In the genomic region with DNA sequence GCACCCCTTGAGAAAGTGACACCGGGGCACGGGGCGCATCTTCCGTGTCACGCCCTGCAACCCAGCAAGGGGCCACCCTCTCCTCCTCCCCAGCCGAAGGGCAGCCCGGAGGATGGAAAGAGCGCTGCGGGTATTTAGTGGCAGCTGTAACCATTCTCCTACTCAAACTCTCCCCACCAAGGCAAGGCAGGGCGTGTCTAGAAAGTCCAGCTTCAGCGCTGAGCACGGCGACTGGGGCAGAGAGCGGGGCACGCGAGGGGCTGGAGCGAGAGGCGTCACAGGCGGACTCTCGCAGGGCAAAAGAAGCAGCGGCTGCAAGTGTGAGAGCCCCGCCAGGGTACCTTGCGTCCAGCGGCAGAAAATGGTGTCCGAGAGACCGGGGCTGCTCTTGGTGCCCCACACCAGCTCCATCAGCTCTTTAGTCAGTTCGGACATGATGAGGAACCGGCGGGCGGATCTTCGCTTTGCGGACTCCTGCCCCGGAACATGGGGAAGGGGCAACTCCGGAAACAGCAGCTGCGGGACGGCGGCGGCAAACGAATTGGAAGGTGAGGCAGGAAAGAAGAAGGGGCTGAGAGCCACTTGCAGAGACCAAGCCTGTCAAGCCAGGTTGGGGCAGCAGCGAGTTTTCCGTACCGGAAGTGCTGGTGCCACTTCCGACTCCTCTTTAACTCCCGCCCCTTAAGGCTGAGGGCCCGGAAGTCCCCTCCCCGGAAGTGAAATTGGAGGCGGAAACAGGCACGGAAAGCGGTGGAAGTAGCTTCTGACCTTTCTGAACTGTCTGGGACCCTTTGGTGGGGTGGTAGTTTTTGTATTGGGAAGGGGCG, we compare ENCODE assay signal across 8 cellular contexts. TPM values are rescaled to one million over a fixed set of nuclear protein-coding genes. Genes with fewer than 3 reads are reported as not detected.
DNase-seq lines count a peak whose midpoint lies in the region; ATAC-seq, FAIRE-seq and TF ChIP-seq lines count a peak whose summit lies in the region.

A gene (minus strand): TSS at position 643 of the 827 bp plus-strand sequence. CDS start 208 bp downstream, at position 435.

- H3K27ac Mint-ChIP-seq in T-helper 17 cell: peak within 1 kb of the TSS; percentile 95

- peaks cover 28% of the 10 kb centered on the region for H3K4me1 Mint-ChIP-seq in T-helper 17 cell

- peak within 1 kb of the TSS; percentile 95 for H3K4me3 Mint-ChIP-seq in T-helper 17 cell

- peak within 1 kb of the TSS; percentile 71 for H3K27ac ChIP-seq in right cardiac atrium (ENCODE audit: low read length)

- peaks cover 18% of the 10 kb centered on the region for H3K27me3 Mint-ChIP-seq in T-helper 17 cell

- TF ChIP-seq CTCF in GM13977 (IDR thresholded peaks at IDR 0.05; ENCODE audit: extremely low read depth, insufficient read depth, missing control alignments): no peak

- H3K36me3 Mint-ChIP-seq in T-helper 17 cell (ENCODE audit: low read depth): peaks cover 10% of the 10 kb centered on the region

- intact Hi-C loops in right cardiac atrium (cut with DNase I): no loop called here

- ATAC-seq in HG02759 (IDR thresholded peaks at IDR 0.05; ENCODE audit: unreplicated experiment) (peak; percentile 94), T-helper 17 cell (peak; percentile 94), right cardiac atrium (peak; percentile 97 to 98)

- in situ Hi-C loops in GM13977 (cut with MboI; ENCODE audit: low pct_unique_long_range_greater_than_20kb, low sequenced_read_pairs, unreplicated experiment): no loop called here

- H3K9me3 ChIP-seq in T-helper 17 cell (ENCODE audit: control insufficient read depth, low read length, poor library complexity, severe bottlenecking): no peaks in the 10 kb centered on the region
- no peaks in the 10 kb centered on the region for H3K9me3 ChIP-seq in right cardiac atrium (ENCODE audit: control insufficient read depth, low read length)

- no peaks in the 10 kb centered on the region for H3K4me1 ChIP-seq in right cardiac atrium (ENCODE audit: control insufficient read depth, insufficient read depth, low read length)

- peak within 1 kb of the TSS; percentile 90 for H3K4me3 ChIP-seq in right cardiac atrium (ENCODE audit: low read length)

- H3K27me3 ChIP-seq in right cardiac atrium (ENCODE audit: control insufficient read depth, insufficient read depth): peaks cover 2% of the 10 kb centered on the region

- 1% methylated on average over 50 of the region's 50 CpGs for WGBS in right cardiac atrium

- DNase-seq in GM13977 (ENCODE audit: low spot score) (peak; percentile 59), NCI-H1436 (lab: John Stamatoyannopoulos, UW) (peak; percentile 45), T-helper 17 cell (peak; percentile 52 to 64 (median 59)), anterior cingulate cortex (lab: John Stamatoyannopoulos, UW) (peak; percentile 3 to 92 (median 80)), right cardiac atrium (peak; percentile 83 to 91 (median 91)), pulmonary artery endothelial cell (ENCODE audit: low read depth, low spot score) (peak; percentile 8), urothelium cell line (ENCODE audit: low spot score) (peak; percentile 85)

- FAIRE-seq in urothelium cell line (lab: Jason Lieb, UNC): no peak

RNA-seq across cellular contexts. Expression of the gene that starts here (rescaled TPM):
- total RNA-seq in T-helper 17 cell: 10 to 100 TPM; 22.2 to 34.1 TPM
- 10 to 100 TPM; 24.7 to 28.9 (median 28.1) TPM for total RNA-seq in right cardiac atrium
- 10.9 TPM for polyA plus RNA-seq in right cardiac atrium
- 17.0 and 22.8 TPM in 2 replicates for total RNA-seq in pulmonary artery endothelial cell

Comparison
In these comparisons a context has a peak if more than half of its experiments do, and no peak if none do; other contexts are left out.
1. Peak in every context shown above with its lines: DNase-seq, ATAC-seq, H3K4me3 ChIP-seq and H3K27ac ChIP-seq.
2. DNase-seq: peak in every context shown above with its lines; median percentile 91 in right cardiac atrium; 85 in urothelium cell line; 80 in anterior cingulate cortex; 59 in GM13977; 59 in T-helper 17 cell; 45 in NCI-H1436; 8 in pulmonary artery endothelial cell.